Comparison of ENCODE assay signal across 18 cellular contexts in the genomic region with DNA sequence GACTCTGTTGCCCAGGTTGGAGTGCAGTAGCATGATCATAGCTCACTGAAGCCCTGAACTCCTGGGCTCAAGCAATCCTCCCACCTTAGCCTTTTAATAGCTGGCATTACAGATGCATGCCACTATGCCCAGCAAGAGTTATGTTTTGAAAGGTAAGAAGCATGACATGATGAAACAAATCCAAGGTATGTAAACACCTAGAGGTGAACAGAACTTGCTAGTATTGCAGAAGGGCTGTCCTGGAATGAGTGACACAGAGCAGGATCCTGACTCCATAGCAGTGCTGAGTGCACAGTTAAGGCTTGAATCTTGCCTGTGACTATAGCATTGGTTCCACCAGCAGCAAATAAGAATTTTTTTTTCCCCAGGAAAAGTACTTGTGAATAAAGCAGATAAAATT.
A peak's percentile ranks its signal among the peaks of the same experiment; 100 is the strongest.
DNase-seq lines count a peak whose midpoint lies in the region; ATAC-seq, FAIRE-seq and TF ChIP-seq lines count a peak whose summit lies in the region.
"Had no signal": no experiment of that assay in that cellular context is flagged by ENCODE, and none has a peak within 500 bp of the region (broad histone marks: within the 10 kb centered on the region; RNA-seq: fewer than 3 reads in every experiment).

No MANE protein-coding gene starts in this region.

- no peak for TF ChIP-seq POLR2A in GM12892 (IDR thresholded peaks at IDR 0.05; ENCODE audit: low read depth, low read length)

- peak overlapping the region; percentile 93 for H3K27ac ChIP-seq in 22Rv1
- H3K27ac ChIP-seq in VCaP: peak overlapping the region; percentile 70; the same call in 1 of the 2 replicates
- H3K27ac ChIP-seq: GM23248 had no signal

- FAIRE-seq in GM12892 (lab: Jason Lieb, UNC): no peak
- FAIRE-seq: G401.6, GM19239, H1 had no signal

- ATAC-seq in esophagus mucosa: peak; percentile 67
- no peak for ATAC-seq in HG03469 (IDR thresholded peaks at IDR 0.05; ENCODE audit: unreplicated experiment)

- TF ChIP-seq CTCF in 22Rv1 (IDR thresholded peaks at IDR 0.05) (no peak), VCaP (conservative IDR thresholded peaks at IDR 0.05) (no peak)

- peak; percentile 9 for DNase-seq in kidney tubule cell (ENCODE audit: low spot score)
- no peak for DNase-seq in NCI-H1694 treated with DMSO at 0.1 percent for 48 hours (lab: John Stamatoyannopoulos, UW)
- DNase-seq in GM12892 (ENCODE audit: insufficient read length): no peak
- DNase-seq in retina: no peak
- DNase-seq: C1 segment of cervical spinal cord; Caco-2; CD4-positive, alpha-beta memory T cell; DND-41; GM23248; H7; HCEC 1CT had no signal
